Comparison of ENCODE assay signal across 14 cellular contexts in genomic region chr9:121538221-121538620, GRCh38. TPM values are rescaled to one million over a fixed set of nuclear protein-coding genes. Genes with fewer than 3 reads are reported as not detected.
A peak's percentile ranks its signal among the peaks of the same experiment; 100 is the strongest.
DNase-seq lines count a peak whose midpoint lies in the region; ATAC-seq and TF ChIP-seq lines count a peak whose summit lies in the region.
"Had no signal": no experiment of that assay in that cellular context is flagged by ENCODE, and none has a peak within 500 bp of the region (broad histone marks: within the 10 kb centered on the region; RNA-seq: fewer than 3 reads in every experiment).

No MANE protein-coding gene starts in this region.

- H3K9me3 ChIP-seq in HEK293 (ENCODE audit: control insufficient read depth, insufficient read depth, low read depth, low read length) (no peaks in the 10 kb centered on the region), OCI-LY1 (ENCODE audit: low read length) (no peaks in the 10 kb centered on the region), liver (ENCODE audit: control insufficient read depth in 4 of 4, low read length in 3 of 4) (no peaks in the 10 kb centered on the region), vagina (no peaks in the 10 kb centered on the region)
- H3K9me3 ChIP-seq: MG63, spleen, thyroid gland had no signal

- TF ChIP-seq CTCF in HEK293 (tag by site-specific recombination; IDR thresholded peaks at IDR 0.05) (peak; percentile 55), OCI-LY1 (IDR thresholded peaks at IDR 0.05; ENCODE audit: low read length) (peak; percentile 10; the same call in 1 of the 2 replicates), liver (IDR thresholded peaks at IDR 0.05; ENCODE audit: low read depth, low read length, missing input control) (no peak), vagina (IDR thresholded peaks at IDR 0.05) (no peak)

- H3K4me1 ChIP-seq in HEK293 (ENCODE audit: control insufficient read depth, insufficient read depth, low read length) (no peaks in the 10 kb centered on the region), OCI-LY1 (ENCODE audit: insufficient read depth, low read length, severe bottlenecking) (no peaks in the 10 kb centered on the region), liver (ENCODE audit: control insufficient read depth in 4 of 4, insufficient read depth in 4 of 4, low read length in 3 of 4) (no peaks in the 10 kb centered on the region), vagina (peaks cover 6% of the 10 kb centered on the region)

- H3K36me3 ChIP-seq in HEK293 (ENCODE audit: control insufficient read depth in 2 of 2, insufficient read depth in 1 of 2, low read length in 2 of 2) (no peaks in the 10 kb centered on the region), OCI-LY1 (ENCODE audit: insufficient read depth, low read length) (no peaks in the 10 kb centered on the region), liver (ENCODE audit: control insufficient read depth in 4 of 4, insufficient read depth in 3 of 4, low read depth in 1 of 4, low read length in 3 of 4) (no peaks in the 10 kb centered on the region), vagina (no peaks in the 10 kb centered on the region)
- H3K36me3 ChIP-seq: MG63, spleen, thyroid gland had no signal

- no peaks in the 10 kb centered on the region for H3K79me2 ChIP-seq in OCI-LY1 (ENCODE audit: insufficient read depth, low read length)

- no peak for TF ChIP-seq POLR2A in vagina (IDR thresholded peaks at IDR 0.05)

- no peaks in the 10 kb centered on the region for H3F3A ChIP-seq in OCI-LY1 (ENCODE audit: insufficient read depth, low read length)

- DNase-seq in cerebellar cortex (ENCODE audit: low spot score) (peak; percentile 19), vagina (ENCODE audit: extremely low spot score in 2 of 2) (no peak), middle frontal gyrus (ENCODE audit: extremely low spot score, low spot score) (no peak), cortex of kidney (lab: John Stamatoyannopoulos, UW) (no peak)
- DNase-seq: activated effector memory CD4-positive, alpha-beta T cell treated with Interleukin-2 at 50 U/mL for 16 hours; COR-L47; MG63; spleen; thyroid gland had no signal

- intact Hi-C loops in vagina (cut with DNase I): no loop called here

- no peak for ATAC-seq in GM18870 (IDR thresholded peaks at IDR 0.05; ENCODE audit: unreplicated experiment)

- H3K27me3 ChIP-seq in OCI-LY1 (ENCODE audit: insufficient read depth, low read length): no peaks in the 10 kb centered on the region
- H3K27me3 ChIP-seq in liver (ENCODE audit: control insufficient read depth in 4 of 4, insufficient read depth in 4 of 4, low read length in 3 of 4): no peaks in the 10 kb centered on the region
- H3K27me3 ChIP-seq in vagina: no peaks in the 10 kb centered on the region
- H3K27me3 ChIP-seq: MG63, spleen, thyroid gland had no signal

- CTCF ChIA-PET in HEK293 (lab: Yijun Ruan, JAX): interaction anchor here (0.6 to 1.8 kb wide), 4 partner anchors 8 to 812 kb away, joined by 3 to 18 read pairs (median 3); no protein-coding TSS in a partner anchor

- H3K9me2 ChIP-seq in OCI-LY1 (ENCODE audit: low read depth, low read length): no peaks in the 10 kb centered on the region

- POLR2A ChIA-PET in HEK293 (lab: Yijun Ruan, JAX): no interaction called here

- H3K4me2 ChIP-seq in OCI-LY1 (ENCODE audit: low read length): no peak overlapping the region

- 86% methylated on average over 7 of the region's 7 CpGs for WGBS in liver

- no peak overlapping the region for H2AFZ ChIP-seq in OCI-LY1 (ENCODE audit: low read length)

- H3K4me3 ChIP-seq in HEK293 (ENCODE audit: low read depth, low read length): no peak overlapping the region
- no peak overlapping the region for H3K4me3 ChIP-seq in OCI-LY1 (ENCODE audit: low read depth, low read length, poor library complexity, severe bottlenecking)
- H3K4me3 ChIP-seq in liver (ENCODE audit: low read depth in 1 of 3, low read length in 3 of 3): no peak overlapping the region
- H3K4me3 ChIP-seq in vagina: no peak overlapping the region
- H3K4me3 ChIP-seq: MG63, spleen, thyroid gland had no signal

- no peaks in the 10 kb centered on the region for H4K20me1 ChIP-seq in OCI-LY1 (ENCODE audit: insufficient read depth, low read length)

- no peak overlapping the region for H3K9ac ChIP-seq in OCI-LY1 (ENCODE audit: low read length)
- H3K9ac ChIP-seq in liver (ENCODE audit: low read depth in 1 of 2, low read length in 2 of 2): no peak overlapping the region

- peak; percentile 24 to 57 for TF ChIP-seq RAD21 in liver (IDR thresholded peaks at IDR 0.05)

- H3K27ac ChIP-seq in HEK293 (ENCODE audit: extremely low read depth, low read depth, low read length) (no peak overlapping the region), OCI-LY1 (ENCODE audit: low read depth, low read length, poor library complexity, severe bottlenecking) (no peak overlapping the region), liver (ENCODE audit: low read depth in 1 of 2, low read length in 2 of 2) (no peak overlapping the region), vagina (no peak overlapping the region)
- H3K27ac ChIP-seq: spleen, thyroid gland had no signal

TF ChIP-seq in HEK293, 187 proteins besides CTCF, POLR2A, EP300 and RAD21:
- TF ChIP-seq ZNF654 (tag by site-specific recombination; IDR thresholded peaks at IDR 0.05; ENCODE audit: low read depth): peak; percentile 31
- no peak for TF ChIP-seq ZNF146 (tag by site-specific recombination; IDR thresholded peaks at IDR 0.05)

TF ChIP-seq in liver, 16 proteins besides CTCF, POLR2A, EP300 and RAD21:
- TF ChIP-seq ATF3 (IDR thresholded peaks at IDR 0.05) (no peak), ZBTB33 (IDR thresholded peaks at IDR 0.05) (no peak), HNF4A (conservative IDR thresholded peaks at IDR 0.05) (no peak), YY1 (IDR thresholded peaks at IDR 0.05) (no peak), TAF1 (conservative IDR thresholded peaks at IDR 0.05) (no peak), FOXA1 (IDR thresholded peaks at IDR 0.05) (no peak), SP1 (IDR thresholded peaks at IDR 0.05) (no peak), RXRA (IDR thresholded peaks at IDR 0.05) (no peak), EGR1 (IDR thresholded peaks at IDR 0.05; ENCODE audit: low read depth in 2 of 2) (no peak), GABPA (IDR thresholded peaks at IDR 0.05 in 1 of 2, conservative IDR thresholded peaks at IDR 0.05 in 1 of 2) (no peak), JUND (IDR thresholded peaks at IDR 0.05) (no peak), HNF4G (IDR thresholded peaks at IDR 0.05) (no peak), FOXA2 (IDR thresholded peaks at IDR 0.05) (no peak), REST (IDR thresholded peaks at IDR 0.05) (no peak), MAX (IDR thresholded peaks at IDR 0.05) (no peak), NR2F2 (IDR thresholded peaks at IDR 0.05) (no peak)

RNA-seq across cellular contexts. Expression of gene GGTA1, which starts 38.6 kb away (rescaled TPM):
- total RNA-seq in liver (1 to 10 TPM; 2.4 to 3.3 TPM), vagina (18.4 TPM)
- polyA plus RNA-seq in liver: 1 to 10 TPM; 2.5 to 3.1 TPM
- total RNA-seq: NCI-H460 had no signal

Comparison
In these comparisons a context has a peak if more than half of its experiments do, and no peak if none do; other contexts are left out.
1. CTCF ChIP-seq: peak in HEK293 (single experiment) and OCI-LY1 (single experiment); none in liver (single experiment) and vagina (0 of 3).